ENCODE assay signal across 29 cellular contexts in genomic region chr15:98789020-98789419, GRCh38.
DNase-seq lines count a peak whose midpoint lies in the region; ATAC-seq and TF ChIP-seq lines count a peak whose summit lies in the region.
"Had no signal": no experiment of that assay in that cellular context is flagged by ENCODE, and none has a peak within 500 bp of the region (broad histone marks: within the 10 kb centered on the region; RNA-seq: fewer than 3 reads in every experiment).

No MANE protein-coding gene starts in this region.

- H3K36me3 ChIP-seq in spleen: no peaks in the 10 kb centered on the region
- H3K36me3 ChIP-seq in A673 (ENCODE audit: insufficient read depth, low read length, poor library complexity, severe bottlenecking): no peaks in the 10 kb centered on the region

- DNase-seq in activated naive CD4-positive, alpha-beta T cell treated with anti-CD3 and anti-CD28 coated beads for 36 hours: no peak
- DNase-seq in amniotic epithelial cell (ENCODE audit: low read depth) (peak; percentile 48), mesothelial cell of epicardium (ENCODE audit: low spot score in 2 of 2, unreplicated experiment in 2 of 2) (no peak), spleen (no peak), hypothalamus (lab: John Stamatoyannopoulos, UW) (no peak), A673 (ENCODE audit: low spot score) (no peak)
- DNase-seq: activated CD4-positive, alpha-beta T cell treated with anti-CD3 and anti-CD28 coated beads, Interleukin-2, amount 50 U/mL, for 4 hours; activated CD8-positive, alpha-beta memory T cell treated with anti-CD3 and anti-CD28 coated beads, Interleukin-2, amount 10 ng/mL, durations not matched to agents 7 days and 5 days; activated naive CD4-positive, alpha-beta T cell; body of pancreas; CD4-positive, alpha-beta memory T cell; cerebellar nuclear complex; immature natural killer cell; left cardiac atrium; NCI-H1048; NCI-H1694; NCI-H774; psoas muscle; stimulated activated CD4-positive, alpha-beta T cell treated with anti-CD3 and anti-CD28 coated beads, Interleukin-15, amount 100 ng/mL, for 24 hours; stimulated activated CD4-positive, alpha-beta T cell treated with anti-CD3 and anti-CD28 coated beads, Interleukin-4, amount 100 ng/mL, for 4 hours; substantia nigra; T-helper 1 cell had no signal

- H3K4me3 ChIP-seq in spleen (no peak overlapping the region), A673 (ENCODE audit: low read depth, low read length, poor library complexity, severe bottlenecking) (no peak overlapping the region)
- H3K4me3 ChIP-seq: body of pancreas, dorsolateral prefrontal cortex, psoas muscle, SK-N-MC had no signal

- H3K27me3 ChIP-seq in spleen (replicated peaks in 1 of 7) (no peaks in the 10 kb centered on the region), A673 (replicated peaks; ENCODE audit: insufficient read depth, low read depth, low read length, poor library complexity) (no peaks in the 10 kb centered on the region)
- H3K27me3 ChIP-seq: body of pancreas, dorsolateral prefrontal cortex had no signal

- TF ChIP-seq CTCF in mesothelial cell of epicardium (IDR thresholded peaks at IDR 0.05; ENCODE audit: unreplicated experiment) (no peak), spleen (IDR thresholded peaks at IDR 0.05 in 8 of 11, conservative IDR thresholded peaks at IDR 0.05 in 3 of 11) (no peak), A673 (conservative IDR thresholded peaks at IDR 0.05; ENCODE audit: low read depth, low read length) (no peak)

- POLR2A ChIA-PET in A673 (lab: Charles Lee; ENCODE audit: low non-redundant PET): no interaction called here

- peaks cover 4 to 74% (median 25%) of the 10 kb centered on the region in 6 donors for H3K4me1 ChIP-seq in spleen
- H3K4me1 ChIP-seq in A673 (ENCODE audit: insufficient read depth, low read length, poor library complexity, severe bottlenecking): peaks cover 82% of the 10 kb centered on the region

- peak overlapping the region; percentile 19 for H3K4me3 Mint-ChIP-seq in activated naive CD4-positive, alpha-beta T cell treated with anti-CD3 and anti-CD28 coated beads, Interleukin-2, amount 50 U/mL, for 24 hours
- no peak overlapping the region for H3K4me3 Mint-ChIP-seq in activated naive CD4-positive, alpha-beta T cell treated with anti-CD3 and anti-CD28 coated beads for 36 hours
- no peak overlapping the region for H3K4me3 Mint-ChIP-seq in mesothelial cell of epicardium
- H3K4me3 Mint-ChIP-seq: activated CD8-positive, alpha-beta memory T cell treated with anti-CD3 and anti-CD28 coated beads, Interleukin-2, amount 10 ng/mL, durations not matched to agents 7 days and 5 days; CD4-positive, alpha-beta memory T cell; immature natural killer cell; memory B cell had no signal

- intact Hi-C loops in activated naive CD4-positive, alpha-beta T cell treated with anti-CD3 and anti-CD28 coated beads for 36 hours (cut with micrococcal nuclease): no loop called here
- intact Hi-C loops in spleen (cut with DNase I; ENCODE audit: low total_unique reads) (no loop called here), A673 (cut with micrococcal nuclease; ENCODE audit: unreplicated experiment) (no loop called here)

- no peaks in the 10 kb centered on the region for H3K9me3 ChIP-seq in spleen
- H3K9me3 ChIP-seq in A673 (ENCODE audit: low read depth, low read length, poor library complexity, severe bottlenecking): no peaks in the 10 kb centered on the region
- H3K9me3 ChIP-seq: body of pancreas, psoas muscle had no signal

- H3K36me3 Mint-ChIP-seq in activated naive CD4-positive, alpha-beta T cell treated with anti-CD3 and anti-CD28 coated beads, Interleukin-2, amount 50 U/mL, for 24 hours: no peaks in the 10 kb centered on the region
- no peaks in the 10 kb centered on the region for H3K36me3 Mint-ChIP-seq in activated naive CD4-positive, alpha-beta T cell treated with anti-CD3 and anti-CD28 coated beads for 36 hours (ENCODE audit: low read depth)
- no peaks in the 10 kb centered on the region for H3K36me3 Mint-ChIP-seq in mesothelial cell of epicardium
- H3K36me3 Mint-ChIP-seq: activated CD8-positive, alpha-beta memory T cell treated with anti-CD3 and anti-CD28 coated beads, Interleukin-2, amount 10 ng/mL, durations not matched to agents 7 days and 5 days; CD4-positive, alpha-beta memory T cell; immature natural killer cell; memory B cell had no signal

- peak overlapping the region in 5 of 8 donors; percentile 10 to 78 (median 70) for H3K27ac ChIP-seq in spleen
- H3K27ac ChIP-seq in A673 (ENCODE audit: low read depth, low read length, poor library complexity, severe bottlenecking): no peak overlapping the region
- H3K27ac ChIP-seq: psoas muscle, SK-N-MC had no signal

- no TSS peak for BruUV-seq in A673 (replicated peaks; lab: Mats Ljungman, UMichigan)

- no peak for ATAC-seq in HG03108 (IDR thresholded peaks at IDR 0.05; ENCODE audit: unreplicated experiment)
- ATAC-seq: activated CD4-positive, CD25-positive, alpha-beta regulatory T cell treated with anti-CD3 and anti-CD28 coated beads, Interleukin-2, amount 50 U/mL, for 24 hours; activated CD8-positive, alpha-beta memory T cell treated with anti-CD3 and anti-CD28 coated beads, Interleukin-2, amount 10 ng/mL, durations not matched to agents 7 days and 5 days; body of pancreas; HCT116 had no signal

- H3K4me1 Mint-ChIP-seq in activated naive CD4-positive, alpha-beta T cell treated with anti-CD3 and anti-CD28 coated beads, Interleukin-2, amount 50 U/mL, for 24 hours: peaks cover 94% of the 10 kb centered on the region
- peaks cover 76% of the 10 kb centered on the region for H3K4me1 Mint-ChIP-seq in activated naive CD4-positive, alpha-beta T cell treated with anti-CD3 and anti-CD28 coated beads for 36 hours (ENCODE audit: low read depth)
- H3K4me1 Mint-ChIP-seq in mesothelial cell of epicardium: peaks cover 32% of the 10 kb centered on the region

- WGBS in spleen, 5 donors: 82 to 88% (median 85%) methylated on average over 4 of the region's 4 CpGs

- H3K27ac Mint-ChIP-seq in activated naive CD4-positive, alpha-beta T cell treated with anti-CD3 and anti-CD28 coated beads, Interleukin-2, amount 50 U/mL, for 24 hours: no peak overlapping the region
- H3K27ac Mint-ChIP-seq in activated naive CD4-positive, alpha-beta T cell treated with anti-CD3 and anti-CD28 coated beads for 36 hours: no peak overlapping the region
- H3K27ac Mint-ChIP-seq in mesothelial cell of epicardium: peak overlapping the region; percentile 3
- H3K27ac Mint-ChIP-seq: activated CD8-positive, alpha-beta memory T cell treated with anti-CD3 and anti-CD28 coated beads, Interleukin-2, amount 10 ng/mL, durations not matched to agents 7 days and 5 days; CD4-positive, alpha-beta memory T cell; memory B cell had no signal

- no peaks in the 10 kb centered on the region for H3K9me3 Mint-ChIP-seq in activated naive CD4-positive, alpha-beta T cell treated with anti-CD3 and anti-CD28 coated beads, Interleukin-2, amount 50 U/mL, for 24 hours
- no peaks in the 10 kb centered on the region for H3K9me3 Mint-ChIP-seq in activated naive CD4-positive, alpha-beta T cell treated with anti-CD3 and anti-CD28 coated beads for 36 hours
- no peaks in the 10 kb centered on the region for H3K9me3 Mint-ChIP-seq in mesothelial cell of epicardium
- H3K9me3 Mint-ChIP-seq: CD4-positive, alpha-beta memory T cell; memory B cell had no signal

- H3K27me3 Mint-ChIP-seq in activated naive CD4-positive, alpha-beta T cell treated with anti-CD3 and anti-CD28 coated beads, Interleukin-2, amount 50 U/mL, for 24 hours: no peaks in the 10 kb centered on the region
- H3K27me3 Mint-ChIP-seq in activated naive CD4-positive, alpha-beta T cell treated with anti-CD3 and anti-CD28 coated beads for 36 hours (ENCODE audit: low read depth): no peaks in the 10 kb centered on the region
- H3K27me3 Mint-ChIP-seq in mesothelial cell of epicardium (ENCODE audit: low read depth): no peaks in the 10 kb centered on the region
- H3K27me3 Mint-ChIP-seq: activated CD8-positive, alpha-beta memory T cell treated with anti-CD3 and anti-CD28 coated beads, Interleukin-2, amount 10 ng/mL, durations not matched to agents 7 days and 5 days had no signal

- TF ChIP-seq POLR2A in spleen (IDR thresholded peaks at IDR 0.05): no peak

- CTCF ChIA-PET in activated naive CD4-positive, alpha-beta T cell treated with anti-CD3 and anti-CD28 coated beads for 36 hours (lab: Charles Lee): interaction anchor here (0.8 to 3.4 kb wide), 2 partner anchors 9 to 127 kb away, joined by 3 to 27 read pairs; no protein-coding TSS in a partner anchor
- CTCF ChIA-PET in A673 (lab: Charles Lee): no interaction called here
